Comparison of ENCODE assay signal across 8 cellular contexts in the genomic region with DNA sequence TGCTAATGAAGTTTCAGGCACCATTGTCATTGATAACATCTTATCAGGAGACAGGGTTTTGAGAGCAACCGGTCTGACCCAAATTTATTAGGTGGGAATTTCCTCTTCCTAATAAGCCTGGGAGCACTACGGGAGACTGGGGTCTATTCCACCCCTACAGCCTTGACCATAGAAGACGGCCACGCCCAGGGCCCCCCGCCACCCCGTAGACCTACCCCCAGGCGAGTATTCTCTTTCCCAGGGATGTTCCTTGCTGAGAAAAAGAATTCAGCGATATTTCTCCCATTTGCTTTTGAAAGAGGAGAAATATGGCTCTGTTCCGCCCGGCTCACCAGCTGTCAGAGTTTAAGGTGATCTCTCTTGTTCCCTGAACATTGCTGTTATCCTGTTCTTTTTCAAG. TPM values are rescaled to one million over a fixed set of nuclear protein-coding genes. Genes with fewer than 3 reads are reported as not detected.
DNase-seq lines count a peak whose midpoint lies in the region; ATAC-seq, FAIRE-seq and TF ChIP-seq lines count a peak whose summit lies in the region.
"Not testable (repeated sequence)": the region's sequence is repeated elsewhere in the genome, so short reads cannot be mapped to it uniquely, and the experiment has no call there.

No MANE protein-coding gene starts in this region.

- H4K91ac ChIP-seq in H1 (replicated peaks; ENCODE audit: insufficient read length, low read length) = not testable (repeated sequence)

- CTCF ChIA-PET in WTC11 (lab: Charles Lee) (interaction anchor here (4.3 kb wide), 1 partner anchor 13 kb away, joined by 22 read pairs; a partner anchor contains a TSS), H1 (lab: Charles Lee; ENCODE audit: partially characterized antibody) (interaction anchor here (1.9 kb wide), 1 partner anchor 13 kb away, joined by 5 read pairs; a partner anchor contains a TSS)

- H3K23me2 ChIP-seq in H1 (ENCODE audit: low read depth, low read length) = not testable (repeated sequence)

- H3K79me1 ChIP-seq in H1 (ENCODE audit: low read depth, low read length) = not testable (repeated sequence)

- not testable (repeated sequence) for H3K14ac ChIP-seq in H1 (ENCODE audit: insufficient read length)

- intact Hi-C loops in activated T-helper 1 cell treated with anti-CD3 and anti-CD28 coated beads, Interleukin-12 subunit alpha, Interleukin-12 subunit beta, Interleukin-2, Interleukin-4 antibody, amounts not matched to agents 30 ng/mL and 10 ng/mL and 1 ng/mL, durations not matched to agents 14 hours and 24 hours and 36 hours (cut with micrococcal nuclease) = loop anchor here (1.0 kb wide), 1 partner anchor 12 kb away; no protein-coding TSS in a partner anchor

- H3K56ac ChIP-seq in H1 (replicated peaks; ENCODE audit: insufficient read length, low read depth, low read length) = not testable (repeated sequence)

- not testable (repeated sequence) for H2BK120ac ChIP-seq in H1 (replicated peaks; ENCODE audit: low read depth, low read length)

- not testable (repeated sequence) for H3K27me3 Mint-ChIP-seq in WTC11 (ENCODE audit: low read depth); activated T-helper 1 cell treated with anti-CD3 and anti-CD28 coated beads, Interleukin-12 subunit alpha, Interleukin-12 subunit beta, Interleukin-2, Interleukin-4 antibody, amounts not matched to agents 30 ng/mL and 10 ng/mL and 1 ng/mL, durations not matched to agents 14 hours and 24 hours and 36 hours (ENCODE audit: insufficient read depth); natural killer cell treated with Interleukin-12 subunit alpha and Interleukin-12 subunit beta and Interleukin-15 and Interleukin-18, amount 100 ng/mL, for 72 hours; stimulated activated naive CD8-positive, alpha-beta T cell treated with anti-CD3 and anti-CD28 coated beads, Interleukin-15, amount 100 ng/mL, for 72 hours

- H3K27ac Mint-ChIP-seq in WTC11 = peak overlapping the region; percentile 94
- peak overlapping the region; percentile 23 for H3K27ac Mint-ChIP-seq in activated T-helper 1 cell treated with anti-CD3 and anti-CD28 coated beads, Interleukin-12 subunit alpha, Interleukin-12 subunit beta, Interleukin-2, Interleukin-4 antibody, amounts not matched to agents 30 ng/mL and 10 ng/mL and 1 ng/mL, durations not matched to agents 14 hours and 24 hours and 36 hours
- peak overlapping the region; percentile 49 to 88 for H3K27ac Mint-ChIP-seq in natural killer cell treated with Interleukin-12 subunit alpha and Interleukin-12 subunit beta and Interleukin-15 and Interleukin-18, amount 100 ng/mL, for 72 hours
- H3K27ac Mint-ChIP-seq in stimulated activated naive CD8-positive, alpha-beta T cell treated with anti-CD3 and anti-CD28 coated beads, Interleukin-15, amount 100 ng/mL, for 72 hours = peak overlapping the region in 1 of 2 donors; percentile 14

- ATAC-seq in WTC11 = peak; percentile 81
- ATAC-seq in natural killer cell treated with Interleukin-12 subunit alpha and Interleukin-12 subunit beta and Interleukin-15 and Interleukin-18, amount 100 ng/mL, for 72 hours; stimulated activated naive CD8-positive, alpha-beta T cell treated with anti-CD3 and anti-CD28 coated beads, Interleukin-15, amount 100 ng/mL, for 72 hours: not testable (repeated sequence)

- TF ChIP-seq CTCF in WTC11 (IDR thresholded peaks at IDR 0.05); H1 (IDR thresholded peaks at IDR 0.05; ENCODE audit: control extremely low read depth in 1 of 3, insufficient read depth in 1 of 3, low read depth in 1 of 3, low read length in 3 of 3): not testable (repeated sequence)

- H3K4me1 Mint-ChIP-seq in WTC11 = peaks cover 93% of the 10 kb centered on the region
- H3K4me1 Mint-ChIP-seq in activated T-helper 1 cell treated with anti-CD3 and anti-CD28 coated beads, Interleukin-12 subunit alpha, Interleukin-12 subunit beta, Interleukin-2, Interleukin-4 antibody, amounts not matched to agents 30 ng/mL and 10 ng/mL and 1 ng/mL, durations not matched to agents 14 hours and 24 hours and 36 hours (ENCODE audit: low read depth) = peaks cover 51% of the 10 kb centered on the region
- peaks cover 55 to 63% of the 10 kb centered on the region in 2 donors for H3K4me1 Mint-ChIP-seq in natural killer cell treated with Interleukin-12 subunit alpha and Interleukin-12 subunit beta and Interleukin-15 and Interleukin-18, amount 100 ng/mL, for 72 hours (ENCODE audit: low read depth in 2 of 2)
- peaks cover 64% of the 10 kb centered on the region for H3K4me1 Mint-ChIP-seq in stimulated activated naive CD8-positive, alpha-beta T cell treated with anti-CD3 and anti-CD28 coated beads, Interleukin-15, amount 100 ng/mL, for 72 hours

- 7% methylated on average over 10 of the region's 10 CpGs; no CpG with 5 or more reads in 1 of the 2 experiments for WGBS in H1 (ENCODE audit: extremely low coverage in 1 of 2, insufficient coverage in 1 of 2, insufficient read length in 1 of 2, insufficient replicate concordance in 2 of 2, low coverage in 1 of 2, low lambda C conversion rate in 2 of 2, missing lambda C conversion rate in 1 of 2), 2 experiments

- peaks cover 41% of the 10 kb centered on the region for H3K36me3 Mint-ChIP-seq in WTC11
- peaks cover 45% of the 10 kb centered on the region for H3K36me3 Mint-ChIP-seq in activated T-helper 1 cell treated with anti-CD3 and anti-CD28 coated beads, Interleukin-12 subunit alpha, Interleukin-12 subunit beta, Interleukin-2, Interleukin-4 antibody, amounts not matched to agents 30 ng/mL and 10 ng/mL and 1 ng/mL, durations not matched to agents 14 hours and 24 hours and 36 hours (ENCODE audit: low read depth)
- H3K36me3 Mint-ChIP-seq in natural killer cell treated with Interleukin-12 subunit alpha and Interleukin-12 subunit beta and Interleukin-15 and Interleukin-18, amount 100 ng/mL, for 72 hours = peaks cover 22% of the 10 kb centered on the region

- not testable (repeated sequence) for H2BK15ac ChIP-seq in H1 (ENCODE audit: low read length)

- TF ChIP-seq EP300 in H1 (IDR thresholded peaks at IDR 0.05; ENCODE audit: borderline replicate concordance in 1 of 2, low read depth in 2 of 2, low read length in 2 of 2) = not testable (repeated sequence)

- not testable (repeated sequence) for H3K27ac ChIP-seq in BLaER1; H1 (ENCODE audit: low read depth, low read length)
- H3K27ac ChIP-seq in iPS-18a (ENCODE audit: low read length) = peak overlapping the region; percentile 22

- not testable (repeated sequence) for H2AK5ac ChIP-seq in H1 (ENCODE audit: low read depth, low read length)

- peaks cover 47% of the 10 kb centered on the region for H3K9me3 ChIP-seq in BLaER1
- not testable (repeated sequence) for H3K9me3 ChIP-seq in H1 (ENCODE audit: insufficient read depth in 2 of 2, low read depth in 1 of 2, low read length in 1 of 2); iPS-18a (ENCODE audit: control insufficient read depth, low read depth, low read length)

- H3K27me3 ChIP-seq in BLaER1; H7 (ENCODE audit: control insufficient read depth, insufficient read depth, low read length); H1 (replicated peaks in 1 of 4; ENCODE audit: control insufficient read depth in 3 of 4, extremely low read depth in 1 of 4, insufficient read depth in 3 of 4, low read length in 3 of 4); iPS-18a (ENCODE audit: control insufficient read depth, insufficient read depth, low read length): not testable (repeated sequence)

- H3K4me2 ChIP-seq in BLaER1 (peak overlapping the region; percentile 72), H1 (ENCODE audit: insufficient read depth in 1 of 2, low read depth in 2 of 2, low read length in 2 of 2) (peak overlapping the region; percentile 21 to 61; a peak in 3 of 4 replicates)

- not testable (repeated sequence) for H3K4me3 ChIP-seq in BLaER1; H7 (ENCODE audit: insufficient read depth, low read depth, low read length); iPS-18a (ENCODE audit: low read length)
- H3K4me3 ChIP-seq in H1 (ENCODE audit: extremely low read depth in 1 of 4, insufficient read depth in 2 of 4, low read depth in 3 of 4, low read length in 4 of 4) = peak overlapping the region in 1 of 4 experiments; percentile 21; a peak in 1 of 8 replicates

- not testable (repeated sequence) for H2BK5ac ChIP-seq in H1 (ENCODE audit: low read depth, low read length)

- DNase-seq in H7 (peak; percentile 33), WTC11 (ENCODE audit: low spot score) (peak; percentile 80), H1 (ENCODE audit: low read depth in 1 of 2, low spot score in 2 of 2) (peak in 1 of 2 experiments; percentile 72)
- DNase-seq in activated T-helper 1 cell treated with anti-CD3 and anti-CD28 coated beads, Interleukin-12 subunit alpha, Interleukin-12 subunit beta, Interleukin-2, Interleukin-4 antibody, amounts not matched to agents 30 ng/mL and 10 ng/mL and 1 ng/mL, durations not matched to agents 14 hours and 24 hours and 36 hours (ENCODE audit: low spot score); natural killer cell treated with Interleukin-12 subunit alpha and Interleukin-12 subunit beta and Interleukin-15 and Interleukin-18, amount 100 ng/mL, for 72 hours (ENCODE audit: low spot score); stimulated activated naive CD8-positive, alpha-beta T cell treated with anti-CD3 and anti-CD28 coated beads, Interleukin-15, amount 100 ng/mL, for 72 hours: not testable (repeated sequence)

- not testable (repeated sequence) for TF ChIP-seq POLR2A in H1 (IDR thresholded peaks at IDR 0.05; ENCODE audit: control extremely low read depth in 1 of 2, low read depth in 2 of 2, low read length in 2 of 2)

- not testable (repeated sequence) for H2BK12ac ChIP-seq in H1 (ENCODE audit: low read depth, low read length)

- H3K4ac ChIP-seq in H1 (replicated peaks; ENCODE audit: insufficient read length, low read depth, low read length) = not testable (repeated sequence)

- H3K4me3 Mint-ChIP-seq in WTC11 = peak overlapping the region; percentile 58
- not testable (repeated sequence) for H3K4me3 Mint-ChIP-seq in activated T-helper 1 cell treated with anti-CD3 and anti-CD28 coated beads, Interleukin-12 subunit alpha, Interleukin-12 subunit beta, Interleukin-2, Interleukin-4 antibody, amounts not matched to agents 30 ng/mL and 10 ng/mL and 1 ng/mL, durations not matched to agents 14 hours and 24 hours and 36 hours
- peak overlapping the region; percentile 63 for H3K4me3 Mint-ChIP-seq in natural killer cell treated with Interleukin-12 subunit alpha and Interleukin-12 subunit beta and Interleukin-15 and Interleukin-18, amount 100 ng/mL, for 72 hours
- H3K4me3 Mint-ChIP-seq in stimulated activated naive CD8-positive, alpha-beta T cell treated with anti-CD3 and anti-CD28 coated beads, Interleukin-15, amount 100 ng/mL, for 72 hours = peak overlapping the region; percentile 33 to 52

- not testable (repeated sequence) for H3K23ac ChIP-seq in H1 (ENCODE audit: insufficient read length)

- TF ChIP-seq RAD21 in H1 (IDR thresholded peaks at IDR 0.05 in 1 of 2, conservative IDR thresholded peaks at IDR 0.05 in 1 of 2; ENCODE audit: low read depth in 2 of 2, low read length in 2 of 2) = not testable (repeated sequence)

- H4K8ac ChIP-seq in H1 (ENCODE audit: extremely low read depth, insufficient read depth, low read length) = not testable (repeated sequence)

- H2AFZ ChIP-seq in H1 (ENCODE audit: low read length) = not testable (repeated sequence)

- H3K9me3 Mint-ChIP-seq in WTC11; activated T-helper 1 cell treated with anti-CD3 and anti-CD28 coated beads, Interleukin-12 subunit alpha, Interleukin-12 subunit beta, Interleukin-2, Interleukin-4 antibody, amounts not matched to agents 30 ng/mL and 10 ng/mL and 1 ng/mL, durations not matched to agents 14 hours and 24 hours and 36 hours; natural killer cell treated with Interleukin-12 subunit alpha and Interleukin-12 subunit beta and Interleukin-15 and Interleukin-18, amount 100 ng/mL, for 72 hours; stimulated activated naive CD8-positive, alpha-beta T cell treated with anti-CD3 and anti-CD28 coated beads, Interleukin-15, amount 100 ng/mL, for 72 hours: not testable (repeated sequence)

- H3K18ac ChIP-seq in H1 (ENCODE audit: extremely low read depth, low read length) = not testable (repeated sequence)

- not testable (repeated sequence) for H4K5ac ChIP-seq in H1 (ENCODE audit: insufficient read length, low read depth, low read length)

- peaks cover 77% of the 10 kb centered on the region for H4K20me1 ChIP-seq in BLaER1
- not testable (repeated sequence) for H4K20me1 ChIP-seq in H1 (replicated peaks in 1 of 2; ENCODE audit: control insufficient read depth in 1 of 2, insufficient read depth in 2 of 2, low read length in 2 of 2)

- peaks cover 84% of the 10 kb centered on the region for H3K36me3 ChIP-seq in BLaER1
- not testable (repeated sequence) for H3K36me3 ChIP-seq in H7 (replicated peaks; ENCODE audit: control insufficient read depth, insufficient read depth, low read length)
- H3K36me3 ChIP-seq in H1 (ENCODE audit: control insufficient read depth in 2 of 4, insufficient read depth in 4 of 4, low read length in 3 of 4) = peaks cover 2 to 29% (median 11%) of the 10 kb centered on the region in 4 experiments; a peak in 6 of 8 replicates
- peaks cover 30% of the 10 kb centered on the region for H3K36me3 ChIP-seq in iPS-18a (ENCODE audit: control insufficient read depth, low read depth, low read length)

- not testable (repeated sequence) for FAIRE-seq in H1 (lab: Jason Lieb, UNC)

- not testable (repeated sequence) for H2BK20ac ChIP-seq in H1 (ENCODE audit: low read length)

- peaks cover 29 to 86% of the 10 kb centered on the region in 2 experiments for H3K79me2 ChIP-seq in H1 (ENCODE audit: control insufficient read depth in 1 of 2, insufficient read depth in 2 of 2, low read length in 2 of 2)

- POLR2A ChIA-PET in WTC11 (lab: Charles Lee) = interaction anchor here (0.5 kb wide), 1 partner anchor 1024 kb away, joined by 6 read pairs; no protein-coding TSS in a partner anchor
- POLR2A ChIA-PET in H1 (lab: Charles Lee; ENCODE audit: partially characterized antibody) = interaction anchor here (1.3 to 1.4 kb wide), 2 partner anchors 11 to 12 kb away, joined by 3 to 4 read pairs; no protein-coding TSS in a partner anchor

- H3K9ac ChIP-seq in BLaER1; H1 (replicated peaks in 1 of 4; ENCODE audit: extremely low read depth in 1 of 4, low read depth in 3 of 4, low read length in 3 of 4); iPS-18a (ENCODE audit: low read length): not testable (repeated sequence)

- peaks cover 16% of the 10 kb centered on the region for H3K4me1 ChIP-seq in BLaER1
- H3K4me1 ChIP-seq in H1 (replicated peaks in 1 of 4; ENCODE audit: control insufficient read depth in 3 of 4, insufficient read depth in 4 of 4, low read length in 3 of 4) = peaks cover 11 to 43% (median 35%) of the 10 kb centered on the region in 4 experiments
- peaks cover 75% of the 10 kb centered on the region for H3K4me1 ChIP-seq in iPS-18a (ENCODE audit: control insufficient read depth, low read depth, low read length)

RNA-seq across cellular contexts. Expression of a gene that starts 13.4 kb away (rescaled TPM):
- 24.0 and 30.4 TPM in 2 replicates for total RNA-seq in H7 (2014; rRNA removed; shearing (Covaris generic))
- 56.1 to 69.3 TPM (median 58.1 TPM) in 3 replicates for total RNA-seq in WTC11 (2021)
- 18.9 and 19.2 TPM in 2 replicates for total RNA-seq in activated T-helper 1 cell treated with anti-CD3 and anti-CD28 coated beads, Interleukin-12 subunit alpha, Interleukin-12 subunit beta, Interleukin-2, Interleukin-4 antibody, amounts not matched to agents 30 ng/mL and 10 ng/mL and 1 ng/mL, durations not matched to agents 14 hours and 24 hours and 36 hours
- 42.1 and 45.9 TPM in 2 replicates for total RNA-seq in H1 (2021; fragmentation: NEBNext Ultra II Directional; extraction: Animal tissue kit (Norgen Biotek cat#: 25700))
- 11.6 and 19.7 TPM in 2 replicates for polyA plus RNA-seq in H1 (2011; rRNA removed)
- polyA plus RNA-seq in H1 (2011; cell fraction: cytosol; rRNA removed) = 25.6 TPM
- 14.5 TPM for polyA plus RNA-seq in H1 (2011; cell fraction: nucleus; rRNA removed)
- 26.6 to 45.7 TPM (median 29.0 TPM) in 4 replicates for polyA plus RNA-seq in H1 (2012, experiment 1 of 2)
- polyA plus RNA-seq in H1 (2012, experiment 2 of 2) = 12.6 TPM
- 41.6 TPM for polyA plus RNA-seq in H1 (2013, experiment 1 of 2)
- polyA plus RNA-seq in H1 (2013, experiment 2 of 2) = 35.7 TPM
- 14.5 and 18.1 TPM in 2 replicates for polyA minus RNA-seq in H1 (2011; rRNA and poly(A)+ RNA removed)
- 22.2 TPM for polyA minus RNA-seq in H1 (2011; cell fraction: cytosol; rRNA and poly(A)+ RNA removed)
- polyA minus RNA-seq in H1 (2011; cell fraction: nucleus; rRNA and poly(A)+ RNA removed) = 37.2 TPM
- total RNA-seq in natural killer cell treated with Interleukin-12 subunit alpha and Interleukin-12 subunit beta and Interleukin-15 and Interleukin-18, amount 100 ng/mL, for 72 hours = 10 to 100 TPM; 19.1 to 33.0 TPM
